Comparison of ENCODE assay signal across 8 cellular contexts in the genomic region with DNA sequence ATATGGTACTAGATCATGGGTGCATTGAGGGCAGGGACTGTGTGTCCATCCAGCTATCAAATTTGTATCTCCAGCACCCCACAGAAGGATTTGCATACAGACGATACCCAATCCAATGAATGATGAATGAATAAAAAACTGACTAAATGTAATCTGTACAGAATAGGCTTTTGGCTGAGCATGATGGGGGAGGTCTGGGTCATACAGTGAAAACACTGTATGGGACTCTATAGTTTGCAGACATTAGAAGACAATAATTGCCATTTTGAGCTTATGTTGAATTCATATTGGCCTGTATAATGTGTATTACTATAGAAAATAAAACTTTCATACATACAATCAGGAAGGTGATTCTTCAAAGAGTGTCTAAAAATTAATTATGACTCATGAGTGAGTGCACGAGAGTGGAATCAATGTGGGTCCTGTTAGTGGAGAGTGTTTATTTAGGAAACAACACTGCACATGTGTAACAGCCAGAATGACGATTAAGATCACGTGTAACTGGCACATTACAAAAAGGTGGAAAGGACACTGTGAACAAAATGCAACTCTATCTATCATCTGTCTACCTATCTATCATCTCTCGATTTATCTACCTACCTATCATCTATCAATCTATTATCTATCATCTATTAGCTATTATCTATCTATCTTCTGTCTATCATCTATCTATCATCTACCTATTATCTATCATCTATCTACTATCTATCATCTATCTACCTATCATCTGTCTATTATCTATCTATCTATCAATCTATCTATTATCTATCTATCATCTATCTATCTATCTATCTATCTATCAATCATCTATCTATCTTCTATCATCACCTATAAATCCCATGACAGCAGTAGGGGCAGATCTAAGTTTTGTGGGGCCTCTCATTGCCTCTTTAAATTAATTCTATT.
DNase-seq lines count a peak whose midpoint lies in the region; ATAC-seq, FAIRE-seq and TF ChIP-seq lines count a peak whose summit lies in the region.

No MANE protein-coding gene starts in this region.

- H3K9me1 ChIP-seq in K562 (ENCODE audit: control insufficient read depth, insufficient read depth, low read length) = no peaks in the 10 kb centered on the region

- CTCF ChIA-PET in K562 (lab: Yijun Ruan, JAX; ENCODE audit: low intra/inter-chr PET ratio) = no interaction called here
- CTCF ChIA-PET in naive thymus-derived CD4-positive, alpha-beta T cell (lab: Charles Lee) = interaction anchor here (1.3 kb wide), 1 partner anchor 19 kb away, joined by 5 read pairs; no protein-coding TSS in a partner anchor

- ATAC-seq in HG03159 (IDR thresholded peaks at IDR 0.05; ENCODE audit: unreplicated experiment) (peak; percentile 23), K562 (no peak), HG02610 (IDR thresholded peaks at IDR 0.05; ENCODE audit: unreplicated experiment) (no peak), GM18498 (IDR thresholded peaks at IDR 0.05; ENCODE audit: unreplicated experiment) (no peak), Right ventricle myocardium superior (ENCODE audit: poor library complexity) (no peak)
- no peak for ATAC-seq in naive thymus-derived CD4-positive, alpha-beta T cell

- in situ Hi-C loops in K562 (cut with MboI) = no loop called here

- H3K27me3 Mint-ChIP-seq in naive thymus-derived CD4-positive, alpha-beta T cell = no peaks in the 10 kb centered on the region

- no peaks in the 10 kb centered on the region for H3K79me2 ChIP-seq in K562 (ENCODE audit: control insufficient read depth, insufficient read depth, low read length)

- peaks cover 0 to 4% of the 10 kb centered on the region in 2 experiments; a peak in 1 of 5 replicates for H3K27me3 ChIP-seq in K562 (ENCODE audit: control insufficient read depth in 2 of 2, insufficient read depth in 2 of 2, low read length in 2 of 2)
- no peaks in the 10 kb centered on the region for H3K27me3 ChIP-seq in naive thymus-derived CD4-positive, alpha-beta T cell (ENCODE audit: control insufficient read depth in 2 of 2, insufficient read depth in 2 of 2, low read length in 2 of 2)

- no peak overlapping the region for H2AFZ ChIP-seq in K562 (ENCODE audit: low read depth, low read length)

- no peak overlapping the region for H3K9ac ChIP-seq in K562 (ENCODE audit: insufficient read depth in 1 of 2, low read depth in 2 of 2, low read length in 2 of 2)

- intact Hi-C loops in K562 (cut with micrococcal nuclease) = loop anchor here (10.0 kb wide), 1 partner anchor 357 kb away; no protein-coding TSS in a partner anchor
- intact Hi-C loops in naive thymus-derived CD4-positive, alpha-beta T cell (cut with micrococcal nuclease) = loop anchor here (1.0 kb wide), 4 partner anchors 16 to 145 kb away; no protein-coding TSS in a partner anchor
- intact Hi-C loops in Right ventricle myocardium superior (cut with DNase I) = no loop called here

- H3K9me3 ChIP-seq in K562 (replicated peaks; ENCODE audit: control insufficient read depth, insufficient read depth, low read depth, low read length) = peaks cover 2% of the 10 kb centered on the region; the same call in 1 of the 2 replicates
- H3K9me3 ChIP-seq in naive thymus-derived CD4-positive, alpha-beta T cell (ENCODE audit: control insufficient read depth in 2 of 3, low read length in 3 of 3) = no peaks in the 10 kb centered on the region

- POLR2A ChIA-PET in K562 (lab: Yijun Ruan, JAX) = interaction anchor here (0.6 to 1.0 kb wide), 3 partner anchors 9 to 1841 kb away, joined by 3 to 5 read pairs (median 4); no protein-coding TSS in a partner anchor
- POLR2A ChIA-PET in naive thymus-derived CD4-positive, alpha-beta T cell (lab: Charles Lee) = interaction anchor here (0.9 to 1.2 kb wide), 2 partner anchors 8 to 13 kb away, joined by 3 to 4 read pairs; no protein-coding TSS in a partner anchor

- no peak overlapping the region for H3K4me2 ChIP-seq in K562 (ENCODE audit: insufficient read depth, low read length)

- H4K20me1 ChIP-seq in K562 (replicated peaks; ENCODE audit: control insufficient read depth, insufficient read depth, low read length) = no peaks in the 10 kb centered on the region

- H3K4me3 Mint-ChIP-seq in naive thymus-derived CD4-positive, alpha-beta T cell = peak overlapping the region in 2 of 10 donors; percentile 10 to 26

- H3K4me3 ChIP-seq in K562 = no peak overlapping the region
- H3K4me3 ChIP-seq in naive thymus-derived CD4-positive, alpha-beta T cell (ENCODE audit: low read length) = no peak overlapping the region

- peak overlapping the region in 7 of 9 donors; percentile 35 to 81 (median 80) for H3K27ac Mint-ChIP-seq in naive thymus-derived CD4-positive, alpha-beta T cell

- TF ChIP-seq CTCF in K562 (IDR thresholded peaks at IDR 0.05 in 2 of 3, conservative IDR thresholded peaks at IDR 0.05 in 1 of 3; ENCODE audit: insufficient read depth in 2 of 3, low read depth in 1 of 3, low read length in 3 of 3) = no peak

- TF ChIP-seq RAD21 in K562 (CRISPR knock-in tag; conservative IDR thresholded peaks at IDR 0.05 in 1 of 2, IDR thresholded peaks at IDR 0.05 in 1 of 2) = no peak

- H3K36me3 ChIP-seq in K562 (ENCODE audit: control insufficient read depth, insufficient read depth, low read length) = no peaks in the 10 kb centered on the region
- no peaks in the 10 kb centered on the region for H3K36me3 ChIP-seq in naive thymus-derived CD4-positive, alpha-beta T cell (ENCODE audit: control insufficient read depth in 2 of 3, insufficient read depth in 3 of 3, low read length in 3 of 3)

- TF ChIP-seq POLR2A in K562 (conservative IDR thresholded peaks at IDR 0.05) = no peak

- no peak for FAIRE-seq in K562 (lab: Jason Lieb, UNC)

- WGBS in K562 (ENCODE audit: insufficient coverage, low coverage, missing lambda C conversion rate) = 31% methylated on average over 5 of the region's 5 CpGs

- TF ChIP-seq EP300 in K562 (IDR thresholded peaks at IDR 0.05; ENCODE audit: low read length) = no peak

- peaks cover 16 to 69% (median 31%) of the 10 kb centered on the region in 7 donors for H3K4me1 Mint-ChIP-seq in naive thymus-derived CD4-positive, alpha-beta T cell

- H3K36me3 Mint-ChIP-seq in naive thymus-derived CD4-positive, alpha-beta T cell = peaks cover 0 to 14% (median 0%) of the 10 kb centered on the region in 5 donors

- no TSS peak for BruUV-seq in K562 (replicated peaks; lab: Mats Ljungman, UMichigan)

- no peak overlapping the region for H3K27ac ChIP-seq in K562 (ENCODE audit: extremely low read depth, low read depth, low read length)
- no peak overlapping the region for H3K27ac ChIP-seq in naive thymus-derived CD4-positive, alpha-beta T cell (ENCODE audit: low read depth, low read length)

- peak; percentile 69 for DNase-seq in DMS53 treated with DMSO at 0.1 percent for 48 hours (lab: John Stamatoyannopoulos, UW; ENCODE audit: unreplicated experiment)
- no peak for DNase-seq in K562 (ENCODE audit: extremely low read depth in 1 of 4, low spot score in 3 of 4)
- no peak for DNase-seq in naive thymus-derived CD4-positive, alpha-beta T cell
- DNase-seq in activated gamma-delta T cell (lab: John Stamatoyannopoulos, UW) = no peak
- DNase-seq in Right ventricle myocardium superior = no peak

- H3K4me1 ChIP-seq in K562 (replicated peaks in 1 of 2; ENCODE audit: control insufficient read depth in 2 of 2, insufficient read depth in 2 of 2, low read length in 2 of 2) = peaks cover 0 to 9% of the 10 kb centered on the region in 2 experiments; a peak in 3 of 5 replicates
- peaks cover 10 to 18% of the 10 kb centered on the region in 2 donors for H3K4me1 ChIP-seq in naive thymus-derived CD4-positive, alpha-beta T cell (ENCODE audit: control insufficient read depth in 2 of 2, insufficient read depth in 2 of 2, low read length in 2 of 2)

- peaks cover 0 to 17% (median 6%) of the 10 kb centered on the region in 11 donors for H3K9me3 Mint-ChIP-seq in naive thymus-derived CD4-positive, alpha-beta T cell

TF ChIP-seq in K562, 482 proteins besides CTCF, POLR2A, EP300 and RAD21 (continues in another document):
- no peak for TF ChIP-seq E2F3 (CRISPR knock-in tag; IDR thresholded peaks at IDR 0.05)
- TF ChIP-seq, protein P1, sequence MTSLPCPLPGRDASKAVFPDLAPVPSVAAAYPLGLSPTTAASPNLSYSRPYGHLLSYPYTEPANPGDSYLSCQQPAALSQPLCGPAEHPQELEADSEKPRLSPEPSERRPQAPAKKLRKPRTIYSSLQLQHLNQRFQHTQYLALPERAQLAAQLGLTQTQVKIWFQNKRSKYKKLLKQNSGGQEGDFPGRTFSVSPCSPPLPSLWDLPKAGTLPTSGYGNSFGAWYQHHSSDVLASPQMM (CRISPR knock-in tag; IDR thresholded peaks at IDR 0.05) = no peak
- TF ChIP-seq GABPB1 (CRISPR knock-in tag; IDR thresholded peaks at IDR 0.05) = no peak
- TF ChIP-seq GATAD2B (IDR thresholded peaks at IDR 0.05; ENCODE audit: borderline replicate concordance) = peak; percentile 90
- TF ChIP-seq NUFIP1 (IDR thresholded peaks at IDR 0.05; ENCODE audit: partially characterized antibody) = no peak
- no peak for TF ChIP-seq ZNF274 (IDR thresholded peaks at IDR 0.05; ENCODE audit: borderline replicate concordance, low read depth, low read length)
- no peak for TF ChIP-seq NFXL1 (CRISPR knock-in tag; IDR thresholded peaks at IDR 0.05)
- TF ChIP-seq HIVEP1 (CRISPR knock-in tag; IDR thresholded peaks at IDR 0.05) = no peak
- no peak for TF ChIP-seq HDAC2 (IDR thresholded peaks at IDR 0.05)
- TF ChIP-seq GATA2 (CRISPR knock-in tag; IDR thresholded peaks at IDR 0.05) = peak; percentile 57
- no peak for TF ChIP-seq CHAMP1 (IDR thresholded peaks at IDR 0.05)
- TF ChIP-seq ZSCAN29 (IDR thresholded peaks at IDR 0.05) = no peak
- TF ChIP-seq SPI1 (IDR thresholded peaks at IDR 0.05; ENCODE audit: borderline replicate concordance, low read depth, low read length) = no peak
- TF ChIP-seq CAMTA2 (CRISPR knock-in tag; conservative IDR thresholded peaks at IDR 0.05) = no peak
- TF ChIP-seq PHB2 (IDR thresholded peaks at IDR 0.05; ENCODE audit: low read depth) = no peak
